In genomic region chr17:36900130-36900590, GRCh38 we compare ENCODE assay signal across 22 cellular contexts. TPM values are rescaled to one million over a fixed set of nuclear protein-coding genes. Genes with fewer than 3 reads are reported as not detected.
"Had no signal": no experiment of that assay in that cellular context is flagged by ENCODE, and none has a peak within 500 bp of the region (broad histone marks: within the 10 kb centered on the region; RNA-seq: fewer than 3 reads in every experiment).

No MANE protein-coding gene starts in this region.

- H3K4me3 ChIP-seq: adrenal gland, ascending aorta, breast epithelium, lower lobe of right lung, ovary, prostate gland had no signal

- H3K4me1 ChIP-seq: adrenal gland, ascending aorta, breast epithelium, lower lobe of right lung, prostate gland had no signal

- H3K36me3 Mint-ChIP-seq: activated naive CD8-positive, alpha-beta T cell; naive thymus-derived CD4-positive, alpha-beta T cell; T-cell had no signal

- H3K4me3 Mint-ChIP-seq: activated naive CD8-positive, alpha-beta T cell; central memory CD8-positive, alpha-beta T cell; naive thymus-derived CD4-positive, alpha-beta T cell; T-cell had no signal

- H3K9me3 Mint-ChIP-seq: central memory CD8-positive, alpha-beta T cell; naive thymus-derived CD4-positive, alpha-beta T cell; T-cell had no signal

- H3K9me3 ChIP-seq: adrenal gland, ascending aorta, breast epithelium, lower lobe of right lung, neutrophil, ovary, prostate gland had no signal

- H3K4me1 Mint-ChIP-seq: central memory CD8-positive, alpha-beta T cell; naive thymus-derived CD4-positive, alpha-beta T cell; T-cell had no signal

- H3K27me3 ChIP-seq: adrenal gland, ascending aorta, breast epithelium, ovary had no signal

- FAIRE-seq: TTC549 had no signal

- H3K36me3 ChIP-seq: adrenal gland, ascending aorta, breast epithelium, lower lobe of right lung, neutrophil, ovary, prostate gland, WERI-Rb-1 had no signal

- DNase-seq: activated CD4-positive, CD25-positive, alpha-beta regulatory T cell treated with anti-CD3 and anti-CD28 coated beads, Interleukin-2, amount 50 U/mL, for 72 hours; activated T-cell treated with anti-CD3 and anti-CD28 coated beads, Interleukin-2, amount 50 U/mL, for 1 hour; adrenal gland; cortex of kidney; erythroblast; foreskin keratinocyte; lower lobe of right lung; naive thymus-derived CD4-positive, alpha-beta T cell; ovary; stimulated activated CD4-positive, alpha-beta T cell treated with anti-CD3 and anti-CD28 coated beads, Interleukin-4, amount 100 ng/mL, for 1 hour; stimulated activated naive CD4-positive, alpha-beta T cell treated with Interleukin-2 at 50 U/mL for 16 hours; T-cell; WERI-Rb-1 had no signal

- H3K27ac ChIP-seq: adrenal gland, ascending aorta, breast epithelium, foreskin keratinocyte, lower lobe of right lung, neutrophil, ovary, prostate gland, WERI-Rb-1 had no signal

- H3K27ac Mint-ChIP-seq: activated naive CD8-positive, alpha-beta T cell; naive thymus-derived CD4-positive, alpha-beta T cell; T-cell had no signal

RNA-seq across cellular contexts. Expression of gene LHX1, which starts 37.1 kb away (rescaled TPM):
- total RNA-seq: adrenal gland, ascending aorta, breast epithelium, foreskin keratinocyte, left lobe of liver, lower lobe of right lung, prostate gland, T-cell, ureter had no signal
- polyA plus RNA-seq: adrenal gland; naive thymus-derived CD4-positive, alpha-beta T cell had no signal
